Comparison of ENCODE assay signal across 9 cellular contexts in genomic region chr2:30336978-30337841, GRCh38.
A peak's percentile ranks its signal among the peaks of the same experiment; 100 is the strongest.
DNase-seq lines count a peak whose midpoint lies in the region; ATAC-seq and TF ChIP-seq lines count a peak whose summit lies in the region.
"Had no signal": no experiment of that assay in that cellular context is flagged by ENCODE, and none has a peak within 500 bp of the region (broad histone marks: within the 10 kb centered on the region; RNA-seq: fewer than 3 reads in every experiment).

No MANE protein-coding gene starts in this region.

- H3K27me3 ChIP-seq in GM06990 (replicated peaks; ENCODE audit: control insufficient read depth, insufficient read depth, low read length) = no peaks in the 10 kb centered on the region

- TF ChIP-seq CTCF in GM06990 (IDR thresholded peaks at IDR 0.05; ENCODE audit: insufficient read depth, low read length, poor library complexity, severe bottlenecking) (no peak), WTC11 (IDR thresholded peaks at IDR 0.05) (no peak)

- CTCF ChIA-PET in WTC11 (lab: Charles Lee) = interaction anchor here (1.8 kb wide), 1 partner anchor 172 kb away, joined by 4 read pairs; no protein-coding TSS in a partner anchor

- no peaks in the 10 kb centered on the region for H3K36me3 ChIP-seq in GM06990 (ENCODE audit: control insufficient read depth, insufficient read depth, low read length)

- H3K4me3 ChIP-seq in GM06990 (replicated peaks; ENCODE audit: low read depth, low read length) = peak overlapping the region; percentile 27

- H3K4me1 Mint-ChIP-seq in IgD-negative memory B cell (peaks cover 62 to 80% (median 64%) of the 10 kb centered on the region in 3 donors), WTC11 (peaks cover 18% of the 10 kb centered on the region)
- H3K4me1 Mint-ChIP-seq in activated T-cell treated with anti-CD3 and anti-CD28 coated beads, Interleukin-2, amount 50 U/mL, for 4 hours (ENCODE audit: low read depth) = peaks cover 85% of the 10 kb centered on the region

- H3K27ac Mint-ChIP-seq in IgD-negative memory B cell = peak overlapping the region; percentile 86 to 96 (median 88)
- H3K27ac Mint-ChIP-seq in WTC11 = no peak overlapping the region

- H3K27me3 Mint-ChIP-seq in IgD-negative memory B cell (no peaks in the 10 kb centered on the region), WTC11 (ENCODE audit: low read depth) (no peaks in the 10 kb centered on the region; the same call in 1 of the 2 replicates)
- H3K27me3 Mint-ChIP-seq in activated T-cell treated with anti-CD3 and anti-CD28 coated beads, Interleukin-2, amount 50 U/mL, for 4 hours (ENCODE audit: low read depth) = no peaks in the 10 kb centered on the region

- peak; percentile 87 for ATAC-seq in GM21390 (IDR thresholded peaks at IDR 0.05; ENCODE audit: unreplicated experiment)
- peak; percentile 64 to 66 for ATAC-seq in activated T-cell treated with anti-CD3 and anti-CD28 coated beads, Interleukin-2, amount 50 U/mL, for 4 hours
- no peak for ATAC-seq in WTC11
- ATAC-seq: HCT116 had no signal

- DNase-seq in GM06990 (ENCODE audit: extremely low read depth, insufficient read length) (peak; percentile 86), anterior cingulate cortex (lab: John Stamatoyannopoulos, UW) (no peak), putamen (ENCODE audit: low spot score) (no peak), WTC11 (ENCODE audit: low spot score) (no peak)
- DNase-seq in activated T-cell treated with anti-CD3 and anti-CD28 coated beads, Interleukin-2, amount 50 U/mL, for 4 hours = peak; percentile 26
- peak; percentile 22 to 41 for DNase-seq in stimulated activated CD4-positive, alpha-beta T cell treated with anti-CD3 and anti-CD28 coated beads, Interleukin-12 subunit alpha, Interleukin-12 subunit beta, amount 100 ng/mL, for 24 hours (ENCODE audit: low read depth in 2 of 2)

- POLR2A ChIA-PET in WTC11 (lab: Charles Lee) = no interaction called here

- H3K9me3 Mint-ChIP-seq in IgD-negative memory B cell (peaks cover 0 to 2% (median 0%) of the 10 kb centered on the region in 3 donors), WTC11 (peaks cover 15% of the 10 kb centered on the region)
- H3K9me3 Mint-ChIP-seq in activated T-cell treated with anti-CD3 and anti-CD28 coated beads, Interleukin-2, amount 50 U/mL, for 4 hours = peaks cover 10% of the 10 kb centered on the region

- H3K4me3 Mint-ChIP-seq in IgD-negative memory B cell (peak overlapping the region; percentile 71 to 93 (median 81)), WTC11 (no peak overlapping the region)
- H3K4me3 Mint-ChIP-seq in activated T-cell treated with anti-CD3 and anti-CD28 coated beads, Interleukin-2, amount 50 U/mL, for 4 hours = peak overlapping the region; percentile 67

- H3K36me3 Mint-ChIP-seq in IgD-negative memory B cell (no peaks in the 10 kb centered on the region), WTC11 (peaks cover 9% of the 10 kb centered on the region)
- peaks cover 5% of the 10 kb centered on the region for H3K36me3 Mint-ChIP-seq in activated T-cell treated with anti-CD3 and anti-CD28 coated beads, Interleukin-2, amount 50 U/mL, for 4 hours (ENCODE audit: insufficient read depth)

TF ChIP-seq in WTC11, 78 proteins besides CTCF, POLR2A, EP300 and RAD21:
- TF ChIP-seq NFE2L1 (CRISPR knock-in tag; IDR thresholded peaks at IDR 0.05) (no peak), AR (CRISPR knock-in tag; IDR thresholded peaks at IDR 0.05) (no peak), KAT7 (CRISPR knock-in tag; IDR thresholded peaks at IDR 0.05; ENCODE audit: borderline replicate concordance) (no peak), ZNF423 (CRISPR knock-in tag; IDR thresholded peaks at IDR 0.05) (no peak), HMGA2 (CRISPR knock-in tag; IDR thresholded peaks at IDR 0.05) (no peak), ZNF263 (CRISPR knock-in tag; IDR thresholded peaks at IDR 0.05; ENCODE audit: low read depth) (no peak), E2F5 (CRISPR knock-in tag; IDR thresholded peaks at IDR 0.05) (no peak), SOX15 (CRISPR knock-in tag; IDR thresholded peaks at IDR 0.05) (no peak), PRRX2 (CRISPR knock-in tag; IDR thresholded peaks at IDR 0.05) (no peak), FOXP4 (CRISPR knock-in tag; IDR thresholded peaks at IDR 0.05) (no peak), ZNF416 (CRISPR knock-in tag; IDR thresholded peaks at IDR 0.05) (no peak), NR1H2 (CRISPR knock-in tag; IDR thresholded peaks at IDR 0.05) (no peak), HMGXB4 (CRISPR knock-in tag; IDR thresholded peaks at IDR 0.05) (no peak), E2F1 (CRISPR knock-in tag; IDR thresholded peaks at IDR 0.05) (no peak), ZNF138 (CRISPR knock-in tag; conservative IDR thresholded peaks at IDR 0.05) (no peak)

Comparison
In these comparisons a context has a peak if more than half of its experiments do, and no peak if none do; other contexts are left out.
1. DNase-seq: peak in GM06990 (single experiment), activated T-cell treated with anti-CD3 and anti-CD28 coated beads, Interleukin-2, amount 50 U/mL, for 4 hours (single experiment) and stimulated activated CD4-positive, alpha-beta T cell treated with anti-CD3 and anti-CD28 coated beads, Interleukin-12 subunit alpha, Interleukin-12 subunit beta, amount 100 ng/mL, for 24 hours (2 of 2); none in anterior cingulate cortex (0 of 58), putamen (single experiment) and WTC11 (single experiment).